Comparison of ENCODE assay signal across 1 cellular context in genomic region chr5:150441813-150442698, GRCh38.
TF ChIP-seq lines count a peak whose summit lies in the region.

No MANE protein-coding gene starts in this region.

TF ChIP-seq in HEK293, 187 proteins besides CTCF, POLR2A, EP300 and RAD21 (continued from another document):
- TF ChIP-seq PRDM10 (tag by site-specific recombination; IDR thresholded peaks at IDR 0.05) (peak; percentile 86), ZNF560 (tag by site-specific recombination; IDR thresholded peaks at IDR 0.05; ENCODE audit: borderline replicate concordance) (no peak), ZBTB44 (tag by site-specific recombination; IDR thresholded peaks at IDR 0.05) (peak; percentile 71; the same call in 1 of the 2 replicates), ZNF580 (tag by site-specific recombination; IDR thresholded peaks at IDR 0.05) (no peak), ZNF335 (tag by site-specific recombination; conservative IDR thresholded peaks at IDR 0.05) (peak; percentile 23; the same call in 1 of the 2 replicates), ZNF610 (tag by site-specific recombination; IDR thresholded peaks at IDR 0.05; ENCODE audit: borderline replicate concordance) (no peak), SCRT2 (tag by site-specific recombination; IDR thresholded peaks at IDR 0.05) (peak; percentile 69), ZNF529 (tag by site-specific recombination; IDR thresholded peaks at IDR 0.05; ENCODE audit: insufficient replicate concordance) (no peak)
